In genomic region chr2:24827321-24828261, GRCh38 we compare ENCODE assay signal across 8 cellular contexts. TPM values are rescaled to one million over a fixed set of nuclear protein-coding genes. Genes with fewer than 3 reads are reported as not detected.
DNase-seq lines count a peak whose midpoint lies in the region; ATAC-seq and TF ChIP-seq lines count a peak whose summit lies in the region.

No MANE protein-coding gene starts in this region.

- 15 to 18% (median 15%) methylated on average over 29 to 31 of the region's 31 CpGs for WGBS in psoas muscle, 3 donors
- whole genome bisulfite sequencing in aorta, 2 donors: 31 to 35% methylated on average over 31 of the region's 31 CpGs

- H3K36me3 ChIP-seq in H7 (replicated peaks; ENCODE audit: control insufficient read depth, insufficient read depth, low read length): peaks cover 14% of the 10 kb centered on the region
- H3K36me3 ChIP-seq in SU-DHL-6 (ENCODE audit: low read length): no peaks in the 10 kb centered on the region
- no peaks in the 10 kb centered on the region for H3K36me3 ChIP-seq in psoas muscle (ENCODE audit: insufficient read depth in 1 of 2, low read depth in 1 of 2)
- peaks cover 0 to 2% of the 10 kb centered on the region in 2 donors for H3K36me3 ChIP-seq in aorta (ENCODE audit: control insufficient read depth in 1 of 2, insufficient read depth in 2 of 2, low read length in 1 of 2)

- no peaks in the 10 kb centered on the region for H3K79me2 ChIP-seq in SU-DHL-6 (ENCODE audit: insufficient read depth, low read length)

- no peaks in the 10 kb centered on the region for H3K9me3 ChIP-seq in SU-DHL-6 (ENCODE audit: insufficient read depth, low read length)
- H3K9me3 ChIP-seq in psoas muscle: no peaks in the 10 kb centered on the region
- H3K9me3 ChIP-seq in aorta (ENCODE audit: control insufficient read depth, low read length): no peaks in the 10 kb centered on the region

- H3K27ac Mint-ChIP-seq in activated naive CD8-positive, alpha-beta T cell treated with anti-CD3 and anti-CD28 coated beads, Interleukin-2, amount 10 ng/mL, durations not matched to agents 7 days and 5 days: peak overlapping the region; percentile 14

- H3K4me1 ChIP-seq in psoas muscle: peaks cover 5% of the 10 kb centered on the region
- H3K4me1 ChIP-seq in aorta (ENCODE audit: control insufficient read depth in 1 of 2, insufficient read depth in 2 of 2, low read length in 2 of 2): no peaks in the 10 kb centered on the region

- intact Hi-C loops in cardiac septum (cut with DNase I) (loop anchor here (1.0 kb wide), 1 partner anchor 417 kb away; no protein-coding TSS in a partner anchor), psoas muscle (cut with DNase I) (loop anchor here (2.0 to 5.0 kb wide), 2 partner anchors 340 to 417 kb away; no protein-coding TSS in a partner anchor), aorta (cut with DNase I) (loop anchor here (1.0 to 2.0 kb wide), 2 partner anchors 417 kb away; no protein-coding TSS in a partner anchor)

- H3K9me3 Mint-ChIP-seq in activated naive CD8-positive, alpha-beta T cell treated with anti-CD3 and anti-CD28 coated beads, Interleukin-2, amount 10 ng/mL, durations not matched to agents 7 days and 5 days: no peaks in the 10 kb centered on the region

- H3K9me2 ChIP-seq in SU-DHL-6 (replicated peaks; ENCODE audit: insufficient read depth, low read length): no peaks in the 10 kb centered on the region

- no peaks in the 10 kb centered on the region for H4K20me1 ChIP-seq in SU-DHL-6 (ENCODE audit: low read depth, low read length)

- no peak overlapping the region for H3K9ac ChIP-seq in SU-DHL-6 (ENCODE audit: low read length)

- TF ChIP-seq CTCF in SU-DHL-6 (IDR thresholded peaks at IDR 0.05; ENCODE audit: insufficient read depth, low read length, poor library complexity, severe bottlenecking) (peak; percentile 88), psoas muscle (IDR thresholded peaks at IDR 0.05) (peak; percentile 89)

- DNase-seq in Daoy (ENCODE audit: low read depth) (peak; percentile 83), H7 (peak; percentile 94), NCI-H1092 (lab: John Stamatoyannopoulos, UW) (peak; percentile 57), cardiac septum (ENCODE audit: low spot score) (peak; percentile 89), psoas muscle (peak; percentile 74 to 81), aorta (peak; percentile 85)
- peak; percentile 63 for DNase-seq in activated naive CD8-positive, alpha-beta T cell treated with anti-CD3 and anti-CD28 coated beads, Interleukin-2, amount 10 ng/mL, durations not matched to agents 7 days and 5 days

- ATAC-seq in activated naive CD8-positive, alpha-beta T cell treated with anti-CD3 and anti-CD28 coated beads, Interleukin-2, amount 10 ng/mL, durations not matched to agents 7 days and 5 days (ENCODE audit: low read depth): peak; percentile 86
- ATAC-seq in psoas muscle: peak; percentile 87 to 94 (median 90)
- ATAC-seq in aorta (ENCODE audit: low FRiP score): peak; percentile 87

- POLR2A ChIA-PET in activated naive CD8-positive, alpha-beta T cell treated with anti-CD3 and anti-CD28 coated beads, Interleukin-2, amount 10 ng/mL, durations not matched to agents 7 days and 5 days (lab: Charles Lee): interaction anchor here (1.2 kb wide), 1 partner anchor 34 kb away, joined by 3 read pairs; the partner anchor contains the start of genes CENPO and PTRHD1

- no peak overlapping the region for H3K4me3 Mint-ChIP-seq in activated naive CD8-positive, alpha-beta T cell treated with anti-CD3 and anti-CD28 coated beads, Interleukin-2, amount 10 ng/mL, durations not matched to agents 7 days and 5 days

- H3K27me3 ChIP-seq in H7 (ENCODE audit: control insufficient read depth, insufficient read depth, low read length) (no peaks in the 10 kb centered on the region), SU-DHL-6 (ENCODE audit: low read length) (no peaks in the 10 kb centered on the region), psoas muscle (ENCODE audit: insufficient read depth in 3 of 3, low read length in 2 of 3) (no peaks in the 10 kb centered on the region), aorta (ENCODE audit: control insufficient read depth in 1 of 2, insufficient read depth in 2 of 2, low read length in 1 of 2) (no peaks in the 10 kb centered on the region)

- no peak overlapping the region for H3K4me2 ChIP-seq in SU-DHL-6 (ENCODE audit: low read depth, low read length, poor library complexity, severe bottlenecking)

- peaks cover 9% of the 10 kb centered on the region for H3K4me1 Mint-ChIP-seq in activated naive CD8-positive, alpha-beta T cell treated with anti-CD3 and anti-CD28 coated beads, Interleukin-2, amount 10 ng/mL, durations not matched to agents 7 days and 5 days

- H3F3A ChIP-seq in SU-DHL-6 (ENCODE audit: insufficient read depth): peaks cover 6% of the 10 kb centered on the region; the same call in 1 of the 2 replicates

- H3K27me3 Mint-ChIP-seq in activated naive CD8-positive, alpha-beta T cell treated with anti-CD3 and anti-CD28 coated beads, Interleukin-2, amount 10 ng/mL, durations not matched to agents 7 days and 5 days: no peaks in the 10 kb centered on the region

- H3K36me3 Mint-ChIP-seq in activated naive CD8-positive, alpha-beta T cell treated with anti-CD3 and anti-CD28 coated beads, Interleukin-2, amount 10 ng/mL, durations not matched to agents 7 days and 5 days: peaks cover 7% of the 10 kb centered on the region

- H3K27ac ChIP-seq in SU-DHL-6 (ENCODE audit: low read depth, low read length) (no peak overlapping the region), psoas muscle (no peak overlapping the region), aorta (ENCODE audit: low read depth in 1 of 2, low read length in 2 of 2) (no peak overlapping the region)

- H2AFZ ChIP-seq in SU-DHL-6 (ENCODE audit: low read depth, low read length, severe bottlenecking): no peak overlapping the region

- H3K4me3 ChIP-seq in H7 (ENCODE audit: insufficient read depth, low read depth, low read length) (no peak overlapping the region), SU-DHL-6 (ENCODE audit: insufficient read depth, low read length, poor library complexity, severe bottlenecking) (no peak overlapping the region), psoas muscle (peak overlapping the region; percentile 23), aorta (ENCODE audit: low read length in 2 of 2) (no peak overlapping the region)

RNA-seq across cellular contexts. Expression of gene CENPO, which starts 34.4 kb away (rescaled TPM):
- total RNA-seq in Daoy (2014; rRNA removed; shearing (Covaris generic)): 42.1 and 60.1 TPM in 2 replicates
- 29.0 and 36.6 TPM in 2 replicates for total RNA-seq in H7 (2014; rRNA removed; shearing (Covaris generic))
- total RNA-seq in activated naive CD8-positive, alpha-beta T cell treated with anti-CD3 and anti-CD28 coated beads, Interleukin-2, amount 10 ng/mL, durations not matched to agents 7 days and 5 days: 10 to 100 TPM; 38.8 to 39.0 TPM
- 2.3 TPM for total RNA-seq in cardiac septum
- 1 to 10 TPM; 1.8 to 3.2 (median 2.4) TPM for total RNA-seq in psoas muscle
- 1 to 10 TPM; 1.6 to 5.4 (median 2.9) TPM for polyA plus RNA-seq in psoas muscle
- 1 to 10 TPM; 3.6 to 4.0 TPM for total RNA-seq in aorta
- 1 to 10 TPM; 2.0 to 2.3 TPM for polyA plus RNA-seq in aorta

RNA-seq across cellular contexts. Expression of gene PTRHD1, which starts 34.4 kb away (rescaled TPM):
- total RNA-seq in Daoy (2014; rRNA removed; shearing (Covaris generic)): 41.0 and 46.4 TPM in 2 replicates
- total RNA-seq in H7 (2014; rRNA removed; shearing (Covaris generic)): 23.4 and 31.4 TPM in 2 replicates
- total RNA-seq in activated naive CD8-positive, alpha-beta T cell treated with anti-CD3 and anti-CD28 coated beads, Interleukin-2, amount 10 ng/mL, durations not matched to agents 7 days and 5 days: 10 to 100 TPM; 17.3 to 19.8 TPM
- total RNA-seq in cardiac septum (23.2 TPM), psoas muscle (10 to 100 TPM; 16.6 to 34.9 (median 20.8) TPM), aorta (10 to 100 TPM in 1 of 2 donors, 1 to 10 TPM in 1; 8.5 to 16.9 TPM)
- polyA plus RNA-seq in psoas muscle (10 to 100 TPM; 27.1 to 38.3 (median 28.8) TPM), aorta (10 to 100 TPM; 17.7 to 19.2 TPM)
